9 cellular contexts compared by ENCODE assay signal in the genomic region with DNA sequence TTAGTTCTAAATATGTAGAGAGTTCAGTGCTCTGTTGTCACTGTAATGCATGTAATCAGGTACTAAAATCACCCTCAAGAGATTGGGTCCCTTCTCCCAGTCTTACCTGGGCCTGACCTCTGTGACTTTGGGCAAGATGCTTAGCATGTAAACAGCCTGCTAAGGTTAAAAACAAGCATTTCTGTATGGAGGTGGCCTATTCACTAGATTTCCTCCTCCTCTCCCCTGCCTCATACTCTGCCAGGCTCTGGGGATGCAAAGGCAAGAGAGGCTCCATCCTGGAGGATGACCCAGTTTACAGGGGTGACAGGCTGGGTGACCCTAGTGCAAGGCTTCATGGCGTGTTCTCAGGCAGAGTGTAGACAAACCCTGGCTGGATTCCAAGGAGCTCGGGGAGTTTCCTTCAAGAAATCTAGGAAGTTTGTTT. TPM values are rescaled to one million over a fixed set of nuclear protein-coding genes. Genes with fewer than 3 reads are reported as not detected.
DNase-seq lines count a peak whose midpoint lies in the region; ATAC-seq and TF ChIP-seq lines count a peak whose summit lies in the region.
"Had no signal": no experiment of that assay in that cellular context is flagged by ENCODE, and none has a peak within 500 bp of the region (broad histone marks: within the 10 kb centered on the region; RNA-seq: fewer than 3 reads in every experiment).

No MANE protein-coding gene starts in this region.

- H3K27me3 Mint-ChIP-seq in activated CD8-positive, alpha-beta memory T cell treated with anti-CD3 and anti-CD28 coated beads, Interleukin-2, amount 10 ng/mL, durations not matched to agents 7 days and 5 days, result no peaks in the 10 kb centered on the region
- no peaks in the 10 kb centered on the region for H3K27me3 Mint-ChIP-seq in stimulated activated naive CD8-positive, alpha-beta T cell treated with anti-CD3 and anti-CD28 coated beads, Interleukin-15, Interleukin-2, amounts not matched to agents 100 ng/mL and 50 ng/mL, for 24 hours

- intact Hi-C loops in body of pancreas (cut with DNase I), result loop anchor here (5.0 kb wide), 1 partner anchor 178 kb away; no protein-coding TSS in a partner anchor

- peaks cover 55% of the 10 kb centered on the region for H3K4me1 Mint-ChIP-seq in activated CD8-positive, alpha-beta memory T cell treated with anti-CD3 and anti-CD28 coated beads, Interleukin-2, amount 10 ng/mL, durations not matched to agents 7 days and 5 days
- peaks cover 72% of the 10 kb centered on the region for H3K4me1 Mint-ChIP-seq in stimulated activated naive CD8-positive, alpha-beta T cell treated with anti-CD3 and anti-CD28 coated beads, Interleukin-15, Interleukin-2, amounts not matched to agents 100 ng/mL and 50 ng/mL, for 24 hours (ENCODE audit: low read depth)

- peak; percentile 38 for ATAC-seq in activated CD8-positive, alpha-beta memory T cell treated with anti-CD3 and anti-CD28 coated beads, Interleukin-2, amount 10 ng/mL, durations not matched to agents 7 days and 5 days
- ATAC-seq in HG03378 (IDR thresholded peaks at IDR 0.05; ENCODE audit: unreplicated experiment) (peak; percentile 1), body of pancreas (no peak)

- no peaks in the 10 kb centered on the region for H3K27me3 ChIP-seq in body of pancreas

- no peak overlapping the region for H3K4me3 ChIP-seq in body of pancreas

- no peak for TF ChIP-seq CTCF in body of pancreas (IDR thresholded peaks at IDR 0.05)

- H3K4me3 Mint-ChIP-seq in activated CD8-positive, alpha-beta memory T cell treated with anti-CD3 and anti-CD28 coated beads, Interleukin-2, amount 10 ng/mL, durations not matched to agents 7 days and 5 days, result peak overlapping the region; percentile 51
- peak overlapping the region; percentile 65 for H3K4me3 Mint-ChIP-seq in stimulated activated naive CD8-positive, alpha-beta T cell treated with anti-CD3 and anti-CD28 coated beads, Interleukin-15, Interleukin-2, amounts not matched to agents 100 ng/mL and 50 ng/mL, for 24 hours
- H3K4me3 Mint-ChIP-seq: WTC11 had no signal

- H3K27ac ChIP-seq in body of pancreas, result peak overlapping the region in 1 of 4 donors; percentile 41

- no peak for TF ChIP-seq POLR2A in body of pancreas (IDR thresholded peaks at IDR 0.05)

- H3K36me3 Mint-ChIP-seq in activated CD8-positive, alpha-beta memory T cell treated with anti-CD3 and anti-CD28 coated beads, Interleukin-2, amount 10 ng/mL, durations not matched to agents 7 days and 5 days, result peaks cover 6% of the 10 kb centered on the region
- peaks cover 18% of the 10 kb centered on the region for H3K36me3 Mint-ChIP-seq in stimulated activated naive CD8-positive, alpha-beta T cell treated with anti-CD3 and anti-CD28 coated beads, Interleukin-15, Interleukin-2, amounts not matched to agents 100 ng/mL and 50 ng/mL, for 24 hours (ENCODE audit: low read depth)

- H3K9me3 Mint-ChIP-seq in activated CD8-positive, alpha-beta memory T cell treated with anti-CD3 and anti-CD28 coated beads, Interleukin-2, amount 10 ng/mL, durations not matched to agents 7 days and 5 days (ENCODE audit: low read depth), result peaks cover under 1% of the 10 kb centered on the region
- peaks cover 9% of the 10 kb centered on the region for H3K9me3 Mint-ChIP-seq in stimulated activated naive CD8-positive, alpha-beta T cell treated with anti-CD3 and anti-CD28 coated beads, Interleukin-15, Interleukin-2, amounts not matched to agents 100 ng/mL and 50 ng/mL, for 24 hours
- H3K9me3 Mint-ChIP-seq: WTC11 had no signal

- no peaks in the 10 kb centered on the region for H3K9me3 ChIP-seq in body of pancreas

- WGBS in body of pancreas, 2 donors, result 9 to 34% methylated on average over 2 of the region's 2 CpGs

- peak; percentile 46 for DNase-seq in activated CD8-positive, alpha-beta memory T cell treated with anti-CD3 and anti-CD28 coated beads, Interleukin-2, amount 10 ng/mL, durations not matched to agents 7 days and 5 days
- DNase-seq in activated CD8-positive, alpha-beta memory T cell treated with anti-CD3 and anti-CD28 coated beads, Interleukin-2, amount 50 U/mL, for 48 hours, result no peak
- peak in 3 of 4 donors; percentile 19 to 21 (median 21) for DNase-seq in body of pancreas
- DNase-seq in nucleus accumbens (lab: John Stamatoyannopoulos, UW), result no peak
- no peak for DNase-seq in NCI-H510A (lab: John Stamatoyannopoulos, UW)
- no peak for DNase-seq in middle frontal gyrus (ENCODE audit: extremely low spot score, low spot score)

- H3K36me3 ChIP-seq in body of pancreas (replicated peaks in 1 of 2; ENCODE audit: insufficient read depth in 1 of 2, low read depth in 2 of 2), result peaks cover 0 to 3% of the 10 kb centered on the region in 2 donors

- CTCF ChIA-PET in activated CD8-positive, alpha-beta memory T cell treated with anti-CD3 and anti-CD28 coated beads, Interleukin-2, amount 10 ng/mL, durations not matched to agents 7 days and 5 days (lab: Charles Lee), result interaction anchor here (0.6 to 3.3 kb wide), 25 partner anchors 27 to 246 kb away, joined by 3 to 62 read pairs (median 4); a partner anchor contains a TSS

- peaks cover 13% of the 10 kb centered on the region for H3K4me1 ChIP-seq in body of pancreas

- H3K27ac Mint-ChIP-seq in activated CD8-positive, alpha-beta memory T cell treated with anti-CD3 and anti-CD28 coated beads, Interleukin-2, amount 10 ng/mL, durations not matched to agents 7 days and 5 days, result peak overlapping the region; percentile 83
- H3K27ac Mint-ChIP-seq in stimulated activated naive CD8-positive, alpha-beta T cell treated with anti-CD3 and anti-CD28 coated beads, Interleukin-15, Interleukin-2, amounts not matched to agents 100 ng/mL and 50 ng/mL, for 24 hours, result peak overlapping the region; percentile 92

RNA-seq across cellular contexts. Expression of a gene that starts 28.8 kb away (rescaled TPM):
- total RNA-seq in activated CD8-positive, alpha-beta memory T cell treated with anti-CD3 and anti-CD28 coated beads, Interleukin-2, amount 10 ng/mL, durations not matched to agents 7 days and 5 days, result not detected
- total RNA-seq in body of pancreas, result 1 to 10 TPM; 3.6 to 7.8 TPM

Comparison
In these comparisons a context has a peak if more than half of its experiments do, and no peak if none do; other contexts are left out.
1. DNase-seq: peak in activated CD8-positive, alpha-beta memory T cell treated with anti-CD3 and anti-CD28 coated beads, Interleukin-2, amount 10 ng/mL, durations not matched to agents 7 days and 5 days (single experiment) and body of pancreas (3 of 4); none in activated CD8-positive, alpha-beta memory T cell treated with anti-CD3 and anti-CD28 coated beads, Interleukin-2, amount 50 U/mL, for 48 hours (single experiment), nucleus accumbens (0 of 56), NCI-H510A (single experiment) and middle frontal gyrus (single experiment).
2. RNA of a gene that starts 28.8 kb away (total RNA-seq): 3.6 to 7.8 TPM in body of pancreas; not detected in activated CD8-positive, alpha-beta memory T cell treated with anti-CD3 and anti-CD28 coated beads, Interleukin-2, amount 10 ng/mL, durations not matched to agents 7 days and 5 days; every median in the first group is over 4 times any median in the second.